1 cellular context compared by ENCODE assay signal in genomic region chr3:141797167-141797773, GRCh38.
TF ChIP-seq lines count a peak whose summit lies in the region.

No MANE protein-coding gene starts in this region.

TF ChIP-seq in H1, 55 proteins besides CTCF, POLR2A, EP300 and RAD21:
- TF ChIP-seq MAX (IDR thresholded peaks at IDR 0.05): peak; percentile 91
- peak; percentile 68; the same call in 1 of the 2 replicates for TF ChIP-seq RBBP5 (IDR thresholded peaks at IDR 0.05; ENCODE audit: borderline replicate concordance, low read depth, low read length)
- no peak for TF ChIP-seq CEBPB (IDR thresholded peaks at IDR 0.05; ENCODE audit: low read depth, low read length)
- no peak for TF ChIP-seq KDM5A (IDR thresholded peaks at IDR 0.05; ENCODE audit: low read length)
- TF ChIP-seq CBX8 (IDR thresholded peaks at IDR 0.05; ENCODE audit: borderline replicate concordance, low read depth, low read length): no peak
- TF ChIP-seq SAP30 (IDR thresholded peaks at IDR 0.05; ENCODE audit: insufficient read depth, insufficient replicate concordance, low read length): no peak
- TF ChIP-seq RNF2 (IDR thresholded peaks at IDR 0.05; ENCODE audit: borderline replicate concordance, low read depth, low read length, missing control alignments, poor library complexity, severe bottlenecking): no peak
- no peak for TF ChIP-seq NRF1 (IDR thresholded peaks at IDR 0.05; ENCODE audit: low read depth, low read length)
- TF ChIP-seq CHD1 (IDR thresholded peaks at IDR 0.05; ENCODE audit: low read depth, low read length): no peak
- no peak for TF ChIP-seq GTF2F1 (IDR thresholded peaks at IDR 0.05; ENCODE audit: borderline replicate concordance, low read depth, low read length)
- TF ChIP-seq PHF8 (conservative IDR thresholded peaks at IDR 0.05; ENCODE audit: low read depth, low read length): 0 out of 2 replicates have a peak, but pooled peaks have one; percentile 36
- peak in 1 of 2 experiments; percentile 63; a peak in 1 of 4 replicates for TF ChIP-seq SIN3A (conservative IDR thresholded peaks at IDR 0.05 in 1 of 2, IDR thresholded peaks at IDR 0.05 in 1 of 2; ENCODE audit: low read depth in 1 of 2, low read length in 2 of 2)
- peak; percentile 55; the same call in 1 of the 2 replicates for TF ChIP-seq TCF12 (IDR thresholded peaks at IDR 0.05; ENCODE audit: low read depth, low read length)
- TF ChIP-seq CTBP2 (IDR thresholded peaks at IDR 0.05; ENCODE audit: borderline replicate concordance, insufficient read depth, insufficient read length, low read length): no peak
- no peak for TF ChIP-seq TBP (IDR thresholded peaks at IDR 0.05; ENCODE audit: low read depth, low read length)
- no peak for TF ChIP-seq CHD2 (IDR thresholded peaks at IDR 0.05; ENCODE audit: low read length)
- peak; percentile 43; the same call in 1 of the 2 replicates for TF ChIP-seq SUZ12 (IDR thresholded peaks at IDR 0.05; ENCODE audit: low read length)
- TF ChIP-seq ATF2 (IDR thresholded peaks at IDR 0.05; ENCODE audit: low read length): 0 out of 2 replicates have a peak, but pooled peaks have one; percentile 18
- TF ChIP-seq SP4 (IDR thresholded peaks at IDR 0.05; ENCODE audit: low read length): 0 out of 2 replicates have a peak, but pooled peaks have one; percentile 34
- TF ChIP-seq ZNF274 (IDR thresholded peaks at IDR 0.05; ENCODE audit: borderline replicate concordance, extremely low read depth, low read length): no peak
- TF ChIP-seq E2F6 (IDR thresholded peaks at IDR 0.05): peak; percentile 86
- no peak for TF ChIP-seq RFX5 (IDR thresholded peaks at IDR 0.05; ENCODE audit: borderline replicate concordance, low read depth, low read length)
- no peak for TF ChIP-seq EGR1 (IDR thresholded peaks at IDR 0.05; ENCODE audit: borderline replicate concordance, low read depth, low read length)
- TF ChIP-seq BACH1 (IDR thresholded peaks at IDR 0.05; ENCODE audit: low read length): no peak
- TF ChIP-seq GABPA (IDR thresholded peaks at IDR 0.05; ENCODE audit: borderline replicate concordance, insufficient read depth, low read length): 0 out of 2 replicates have a peak, but pooled peaks have one; percentile 10
- peak; percentile 81 for TF ChIP-seq ASH2L (IDR thresholded peaks at IDR 0.05; ENCODE audit: low read length)
- TF ChIP-seq KDM4A (IDR thresholded peaks at IDR 0.05; ENCODE audit: low read depth, low read length, severe bottlenecking): peak; percentile 58
- no peak for TF ChIP-seq CBX5 (IDR thresholded peaks at IDR 0.05; ENCODE audit: low read depth, low read length)
- TF ChIP-seq SP2 (IDR thresholded peaks at IDR 0.05; ENCODE audit: low read length): no peak
- TF ChIP-seq CREB1 (IDR thresholded peaks at IDR 0.05): peak; percentile 34; the same call in 1 of the 2 replicates
- no peak for TF ChIP-seq RXRA (IDR thresholded peaks at IDR 0.05; ENCODE audit: insufficient read depth, low read depth, low read length)
- TF ChIP-seq USF2 (IDR thresholded peaks at IDR 0.05; ENCODE audit: low read length): no peak
- TF ChIP-seq FOSL1 (IDR thresholded peaks at IDR 0.05; ENCODE audit: insufficient read depth, low read depth, low read length): no peak
- TF ChIP-seq HDAC6 (IDR thresholded peaks at IDR 0.05; ENCODE audit: low read depth, low read length): no peak
- TF ChIP-seq TAF1 (IDR thresholded peaks at IDR 0.05; ENCODE audit: low read depth, low read length): peak; percentile 62
- no peak for TF ChIP-seq SRF (IDR thresholded peaks at IDR 0.05; ENCODE audit: low read depth, low read length)
- no peak for TF ChIP-seq SIX5 (IDR thresholded peaks at IDR 0.05; ENCODE audit: low read depth, low read length)
- TF ChIP-seq SIRT6 (IDR thresholded peaks at IDR 0.05; ENCODE audit: low read length): no peak
- TF ChIP-seq JUN (IDR thresholded peaks at IDR 0.05; ENCODE audit: low read depth, low read length): no peak
- no peak for TF ChIP-seq EZH2 (IDR thresholded peaks at IDR 0.05; ENCODE audit: low read depth, low read length, severe bottlenecking)
- TF ChIP-seq JUND (IDR thresholded peaks at IDR 0.05; ENCODE audit: low read length): no peak
- no peak for TF ChIP-seq CHD7 (IDR thresholded peaks at IDR 0.05; ENCODE audit: insufficient replicate concordance, low read length)
- 0 out of 4 replicates have a peak, but pooled peaks of 1 of the 2 experiments have one; percentile 76 for TF ChIP-seq HDAC2 (IDR thresholded peaks at IDR 0.05; ENCODE audit: borderline replicate concordance in 1 of 2, low read depth in 2 of 2, low read length in 2 of 2)
- TF ChIP-seq KDM1A (IDR thresholded peaks at IDR 0.05; ENCODE audit: borderline replicate concordance, low read length): peak; percentile 8; the same call in 1 of the 2 replicates
- TF ChIP-seq SP1 (IDR thresholded peaks at IDR 0.05; ENCODE audit: low read depth, low read length): no peak
- TF ChIP-seq POLR2AphosphoS5 (IDR thresholded peaks at IDR 0.05; ENCODE audit: low read depth, low read length): no peak
- peak; percentile 90 for TF ChIP-seq TEAD4 (IDR thresholded peaks at IDR 0.05; ENCODE audit: low read depth, low read length)
- TF ChIP-seq BRCA1 (IDR thresholded peaks at IDR 0.05; ENCODE audit: low read depth, low read length): no peak
- no peak for TF ChIP-seq NANOG (IDR thresholded peaks at IDR 0.05; ENCODE audit: insufficient read depth, low read depth, low read length, poor library complexity, severe bottlenecking)
- no peak for TF ChIP-seq POU5F1 (IDR thresholded peaks at IDR 0.05; ENCODE audit: low read depth, low read length)
- TF ChIP-seq TAF7 (optimal IDR thresholded peaks at IDR 0.05; ENCODE audit: borderline replicate concordance, low read depth, low read length): peak; percentile 67
- 0 out of 2 replicates have a peak, but pooled peaks have one; percentile 3 for TF ChIP-seq ATF3 (IDR thresholded peaks at IDR 0.05; ENCODE audit: insufficient read depth, low read depth, low read length)
- no peak for TF ChIP-seq BCL11A (IDR thresholded peaks at IDR 0.05; ENCODE audit: low read depth in 2 of 2, low read length in 2 of 2)
- TF ChIP-seq MAFK (IDR thresholded peaks at IDR 0.05; ENCODE audit: low read depth, low read length): no peak
- 0 out of 2 replicates have a peak, but pooled peaks have one; percentile 27 for TF ChIP-seq YY1 (IDR thresholded peaks at IDR 0.05; ENCODE audit: low read depth, low read length)
